ENCODE assay signal across 10 cellular contexts in the genomic region with DNA sequence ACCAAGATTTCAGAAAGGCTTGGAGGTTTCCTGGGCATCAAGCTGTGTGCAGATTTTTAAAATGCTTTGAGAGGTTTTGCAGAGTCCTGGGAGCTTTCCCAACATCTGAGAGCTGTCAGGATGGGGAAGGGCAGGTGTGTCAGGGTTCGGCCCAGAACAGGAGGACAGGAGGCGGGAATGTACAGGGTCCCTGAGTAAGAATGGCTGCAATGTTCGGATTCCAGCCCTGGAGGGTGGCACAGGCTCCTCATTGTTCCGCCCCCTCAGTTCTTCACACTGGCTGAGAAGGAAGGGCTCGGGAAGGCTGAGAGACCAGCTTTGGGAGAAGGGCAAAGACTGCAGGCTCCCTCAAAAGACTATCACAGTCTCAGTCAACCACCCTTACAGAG.
"Had no signal": no experiment of that assay in that cellular context is flagged by ENCODE, and none has a peak within 500 bp of the region (broad histone marks: within the 10 kb centered on the region; RNA-seq: fewer than 3 reads in every experiment).

No MANE protein-coding gene starts in this region.

- H3K4me3 Mint-ChIP-seq: activated T-helper 17 cell treated with anti-CD3 and anti-CD28 coated beads, Interleukin-2, amount 50 U/mL, for 72 hours; stimulated activated effector memory CD8-positive, alpha-beta T cell treated with anti-CD3 and anti-CD28 coated beads, Interleukin-12 subunit alpha, Interleukin-12 subunit beta, amount 100 ng/mL, for 72 hours; T-cell had no signal

- H3K27ac Mint-ChIP-seq: activated T-helper 17 cell treated with anti-CD3 and anti-CD28 coated beads, Interleukin-2, amount 50 U/mL, for 72 hours; stimulated activated effector memory CD8-positive, alpha-beta T cell treated with anti-CD3 and anti-CD28 coated beads, Interleukin-12 subunit alpha, Interleukin-12 subunit beta, amount 100 ng/mL, for 72 hours; T-cell had no signal

- H3K36me3 ChIP-seq: esophagus squamous epithelium had no signal

- H3K9me3 Mint-ChIP-seq: activated T-helper 17 cell treated with anti-CD3 and anti-CD28 coated beads, Interleukin-2, amount 50 U/mL, for 72 hours; stimulated activated effector memory CD8-positive, alpha-beta T cell treated with anti-CD3 and anti-CD28 coated beads, Interleukin-12 subunit alpha, Interleukin-12 subunit beta, amount 100 ng/mL, for 72 hours; T-cell had no signal

- H3K4me3 ChIP-seq: esophagus squamous epithelium, SK-N-MC had no signal

- H3K27me3 Mint-ChIP-seq: activated T-helper 17 cell treated with anti-CD3 and anti-CD28 coated beads, Interleukin-2, amount 50 U/mL, for 72 hours had no signal

- H3K4me1 ChIP-seq: esophagus squamous epithelium had no signal

- H3K4me1 Mint-ChIP-seq: activated T-helper 17 cell treated with anti-CD3 and anti-CD28 coated beads, Interleukin-2, amount 50 U/mL, for 72 hours had no signal

- H3K36me3 Mint-ChIP-seq: stimulated activated effector memory CD8-positive, alpha-beta T cell treated with anti-CD3 and anti-CD28 coated beads, Interleukin-12 subunit alpha, Interleukin-12 subunit beta, amount 100 ng/mL, for 72 hours; T-cell had no signal

- DNase-seq: activated naive CD4-positive, alpha-beta T cell treated with Interleukin-2 at 50 U/mL for 16 hours; aorta; esophagus squamous epithelium; kidney; retina; T-cell; T-helper 9 cell had no signal

- H3K27ac ChIP-seq: esophagus squamous epithelium, SK-N-MC had no signal

- H3K9me3 ChIP-seq: esophagus squamous epithelium had no signal
